Comparison of ENCODE assay signal across 32 cellular contexts in the genomic region with DNA sequence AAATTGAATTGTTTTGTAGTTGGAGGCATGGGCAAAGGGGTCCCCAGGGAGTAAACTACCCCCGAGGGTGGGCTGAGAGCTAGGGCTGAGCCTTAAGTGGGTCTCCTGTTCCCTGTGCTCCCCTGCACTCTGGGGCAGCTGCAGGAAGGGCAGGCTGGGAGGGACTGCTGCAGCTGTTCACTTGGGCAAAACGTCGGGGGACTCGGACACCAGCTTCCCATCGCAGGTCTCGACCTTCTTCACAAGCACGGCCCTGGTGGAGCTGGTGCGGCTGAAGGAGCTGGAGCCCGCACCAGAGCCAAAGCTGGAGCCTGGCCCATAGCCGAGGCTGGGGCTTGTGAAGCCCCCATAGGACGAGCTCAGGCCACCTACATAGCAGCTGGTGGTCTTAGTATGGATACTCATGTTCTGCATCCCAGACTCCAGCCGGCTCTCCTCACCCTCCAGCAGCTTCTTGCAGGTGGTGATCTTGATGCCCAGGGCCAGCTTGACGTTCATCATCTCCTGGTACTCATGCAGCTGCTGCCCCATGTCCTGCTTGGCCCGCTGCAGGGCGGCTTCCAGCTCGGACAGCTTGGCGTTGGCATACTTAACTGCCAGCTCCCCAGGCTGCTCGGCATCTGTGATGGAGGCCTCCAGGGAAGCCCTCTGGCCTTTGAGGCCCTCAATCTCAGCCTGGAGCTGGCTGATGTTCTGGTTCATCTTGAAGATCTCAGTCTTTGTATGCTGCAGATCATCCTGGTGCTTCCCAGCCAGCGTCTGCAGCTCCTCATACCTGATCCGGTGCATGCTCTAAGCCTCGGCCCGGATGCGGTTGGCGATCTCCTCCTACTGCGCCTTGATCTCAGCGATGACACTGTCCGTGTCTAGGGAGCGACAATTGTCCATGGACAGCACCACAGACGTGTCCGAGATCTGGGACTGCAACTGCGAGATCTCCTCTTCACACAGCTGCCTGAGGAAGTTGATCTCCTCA.
"Had no signal": no experiment of that assay in that cellular context is flagged by ENCODE, and none has a peak within 500 bp of the region (broad histone marks: within the 10 kb centered on the region; RNA-seq: fewer than 3 reads in every experiment).

No MANE protein-coding gene starts in this region.

- H3K9me3 Mint-ChIP-seq: activated B cell treated with CpG ODN at 0.5 μM for 24 hours; activated naive CD8-positive, alpha-beta T cell treated with anti-CD3 and anti-CD28 coated beads, Interleukin-2, amount 10 ng/mL, durations not matched to agents 7 days and 5 days; activated T-cell treated with anti-CD3 and anti-CD28 coated beads, Interleukin-2, amount 50 U/mL, for 24 hours; activated T-cell treated with anti-CD3 and anti-CD28 coated beads, Interleukin-2, amount 50 U/mL, for 72 hours had no signal

- DNase-seq: activated B cell treated with CpG ODN at 0.5 μM for 24 hours; activated CD4-positive, alpha-beta memory T cell treated with anti-CD3 and anti-CD28 coated beads for 36 hours; activated CD4-positive, alpha-beta T cell treated with anti-CD3 and anti-CD28 coated beads for 48 hours; activated CD4-positive, alpha-beta T cell treated with anti-CD3 and anti-CD28 coated beads, Interleukin-2, amount 50 U/mL, for 1 hour; activated CD8-positive, alpha-beta memory T cell treated with anti-CD3 and anti-CD28 coated beads, Interleukin-2, amount 10 ng/mL, durations not matched to agents 7 days and 5 days; activated CD8-positive, alpha-beta memory T cell treated with anti-CD3 and anti-CD28 coated beads, Interleukin-2, amount 50 U/mL, for 48 hours; activated CD8-positive, alpha-beta T cell treated with anti-CD3 and anti-CD28 coated beads, Interleukin-2, amount 10 ng/mL, durations not matched to agents 7 days and 5 days; activated gamma-delta T cell; activated naive CD4-positive, alpha-beta T cell; activated naive CD4-positive, alpha-beta T cell treated with anti-CD3 and anti-CD28 coated beads, Interleukin-2, amount 10 ng/mL, durations not matched to agents 7 days and 5 days; activated naive CD8-positive, alpha-beta T cell treated with anti-CD3 and anti-CD28 coated beads, Interleukin-2, amount 10 ng/mL, durations not matched to agents 7 days and 5 days; activated T-cell treated with anti-CD3 and anti-CD28 coated beads for 4 hours; activated T-cell treated with anti-CD3 and anti-CD28 coated beads, Interleukin-2, amount 50 U/mL, for 24 hours; activated T-cell treated with anti-CD3 and anti-CD28 coated beads, Interleukin-2, amount 50 U/mL, for 72 hours; central memory CD4-positive, alpha-beta T cell; cerebellar nuclear complex; colonic mucosa; effector CD8-positive, alpha-beta T cell; esophagus squamous epithelium; foreskin melanocyte; T-helper 17 cell; T1000; WERI-Rb-1 had no signal

- H3K4me1 ChIP-seq: ascending aorta, breast epithelium, colonic mucosa, esophagus squamous epithelium, gastroesophageal sphincter had no signal

- ATAC-seq: activated CD4-positive, CD25-positive, alpha-beta regulatory T cell treated with anti-CD3 and anti-CD28 coated beads, Interleukin-2, amount 50 U/mL, for 24 hours; activated CD8-positive, alpha-beta memory T cell treated with anti-CD3 and anti-CD28 coated beads, Interleukin-2, amount 10 ng/mL, durations not matched to agents 7 days and 5 days; activated CD8-positive, alpha-beta T cell treated with anti-CD3 and anti-CD28 coated beads, Interleukin-2, amount 10 ng/mL, durations not matched to agents 7 days and 5 days; activated naive CD4-positive, alpha-beta T cell treated with anti-CD3 and anti-CD28 coated beads, Interleukin-2, amount 50 U/mL, for 72 hours; activated T-cell treated with anti-CD3 and anti-CD28 coated beads, Interleukin-2, amount 50 U/mL, for 72 hours; gastroesophageal sphincter; T-helper 17 cell had no signal

- H3K27ac Mint-ChIP-seq: activated B cell treated with CpG ODN at 0.5 μM for 24 hours; activated CD4-positive, alpha-beta memory T cell treated with anti-CD3 and anti-CD28 coated beads for 36 hours; activated CD8-positive, alpha-beta memory T cell treated with anti-CD3 and anti-CD28 coated beads, Interleukin-2, amount 10 ng/mL, durations not matched to agents 7 days and 5 days; activated CD8-positive, alpha-beta T cell treated with anti-CD3 and anti-CD28 coated beads, Interleukin-2, amount 10 ng/mL, durations not matched to agents 7 days and 5 days; activated naive CD4-positive, alpha-beta T cell treated with anti-CD3 and anti-CD28 coated beads, Interleukin-2, amount 10 ng/mL, durations not matched to agents 7 days and 5 days; activated naive CD8-positive, alpha-beta T cell treated with anti-CD3 and anti-CD28 coated beads, Interleukin-2, amount 10 ng/mL, durations not matched to agents 7 days and 5 days; activated T-cell treated with anti-CD3 and anti-CD28 coated beads, Interleukin-2, amount 50 U/mL, for 24 hours; activated T-cell treated with anti-CD3 and anti-CD28 coated beads, Interleukin-2, amount 50 U/mL, for 72 hours; brain; T-helper 17 cell; T-helper 2 cell treated with Interferon-gamma antibody and Interleukin-4, amounts not matched to agents 5 μg/mL and 100 μg/mL, for 36 hours had no signal

- H3K27ac ChIP-seq: ascending aorta, breast epithelium, cardiac muscle cell, colonic mucosa, epithelial cell of prostate, esophagus squamous epithelium, gastroesophageal sphincter, WERI-Rb-1 had no signal

- H3K36me3 Mint-ChIP-seq: activated CD4-positive, alpha-beta memory T cell treated with anti-CD3 and anti-CD28 coated beads for 36 hours; activated CD8-positive, alpha-beta memory T cell treated with anti-CD3 and anti-CD28 coated beads, Interleukin-2, amount 10 ng/mL, durations not matched to agents 7 days and 5 days; activated naive CD4-positive, alpha-beta T cell treated with anti-CD3 and anti-CD28 coated beads, Interleukin-2, amount 10 ng/mL, durations not matched to agents 7 days and 5 days; activated naive CD4-positive, alpha-beta T cell treated with anti-CD3 and anti-CD28 coated beads, Interleukin-2, amount 50 U/mL, for 72 hours; activated naive CD8-positive, alpha-beta T cell treated with anti-CD3 and anti-CD28 coated beads, Interleukin-2, amount 10 ng/mL, durations not matched to agents 7 days and 5 days; brain had no signal

- H3K36me3 ChIP-seq: ascending aorta, breast epithelium, cardiac muscle cell, colonic mucosa, esophagus squamous epithelium, gastroesophageal sphincter, WERI-Rb-1 had no signal

- H3K4me3 ChIP-seq: ascending aorta, breast epithelium, cardiac muscle cell, colonic mucosa, esophagus squamous epithelium, gastroesophageal sphincter had no signal

- H3K9me3 ChIP-seq: ascending aorta, breast epithelium, colonic mucosa, esophagus squamous epithelium had no signal

- H3K27me3 ChIP-seq: ascending aorta, breast epithelium, cardiac muscle cell, colonic mucosa, esophagus squamous epithelium, gastroesophageal sphincter had no signal

- H3K4me1 Mint-ChIP-seq: activated B cell treated with CpG ODN at 0.5 μM for 24 hours; activated CD8-positive, alpha-beta memory T cell treated with anti-CD3 and anti-CD28 coated beads, Interleukin-2, amount 10 ng/mL, durations not matched to agents 7 days and 5 days; activated naive CD4-positive, alpha-beta T cell treated with anti-CD3 and anti-CD28 coated beads, Interleukin-2, amount 10 ng/mL, durations not matched to agents 7 days and 5 days; activated naive CD8-positive, alpha-beta T cell treated with anti-CD3 and anti-CD28 coated beads, Interleukin-2, amount 10 ng/mL, durations not matched to agents 7 days and 5 days; brain; T-helper 17 cell had no signal

- H3K4me3 Mint-ChIP-seq: activated B cell treated with CpG ODN at 0.5 μM for 24 hours; activated CD4-positive, alpha-beta memory T cell treated with anti-CD3 and anti-CD28 coated beads for 36 hours; activated CD8-positive, alpha-beta memory T cell treated with anti-CD3 and anti-CD28 coated beads, Interleukin-2, amount 10 ng/mL, durations not matched to agents 7 days and 5 days; activated CD8-positive, alpha-beta T cell treated with anti-CD3 and anti-CD28 coated beads, Interleukin-2, amount 10 ng/mL, durations not matched to agents 7 days and 5 days; activated naive CD4-positive, alpha-beta T cell treated with anti-CD3 and anti-CD28 coated beads, Interleukin-2, amount 10 ng/mL, durations not matched to agents 7 days and 5 days; activated naive CD8-positive, alpha-beta T cell treated with anti-CD3 and anti-CD28 coated beads, Interleukin-2, amount 10 ng/mL, durations not matched to agents 7 days and 5 days; activated T-cell treated with anti-CD3 and anti-CD28 coated beads, Interleukin-2, amount 50 U/mL, for 24 hours; activated T-cell treated with anti-CD3 and anti-CD28 coated beads, Interleukin-2, amount 50 U/mL, for 72 hours; brain; T-helper 17 cell; T-helper 2 cell treated with Interferon-gamma antibody and Interleukin-4, amounts not matched to agents 5 μg/mL and 100 μg/mL, for 36 hours had no signal
